In the genomic region with DNA sequence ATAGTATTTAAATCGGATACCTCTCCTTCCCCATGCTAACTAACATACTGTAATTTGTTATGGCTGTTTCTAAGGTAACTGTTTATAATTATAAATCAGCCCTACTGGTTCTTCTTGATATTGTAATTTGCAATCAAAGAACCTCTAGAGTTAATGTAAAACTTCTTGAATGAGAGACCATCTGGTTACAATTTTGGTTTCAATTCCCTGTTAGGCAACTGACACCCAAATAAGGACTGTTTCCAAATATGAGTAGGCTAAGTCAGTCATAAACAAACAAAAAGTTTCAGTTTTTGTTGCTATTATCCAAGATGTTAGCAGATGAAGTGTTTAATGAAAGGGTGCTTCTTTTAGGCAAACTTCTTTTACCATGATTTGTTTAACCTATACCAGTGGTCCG, we compare ENCODE assay signal across 8 cellular contexts.
A peak's percentile ranks its signal among the peaks of the same experiment; 100 is the strongest.
DNase-seq lines count a peak whose midpoint lies in the region; ATAC-seq and TF ChIP-seq lines count a peak whose summit lies in the region.

No MANE protein-coding gene starts in this region.

- POLR2A ChIA-PET in CD8-positive, alpha-beta memory T cell (lab: Charles Lee) = no interaction called here

- H3K4me1 ChIP-seq in psoas muscle = peaks cover 38% of the 10 kb centered on the region
- H3K4me1 ChIP-seq in CD8-positive, alpha-beta memory T cell (ENCODE audit: insufficient read depth, low read length) = no peaks in the 10 kb centered on the region

- CTCF ChIA-PET in CD8-positive, alpha-beta memory T cell (lab: Charles Lee) = no interaction called here

- ATAC-seq in GM18907 (IDR thresholded peaks at IDR 0.05; ENCODE audit: unreplicated experiment) (peak; percentile 96), HG02885 (IDR thresholded peaks at IDR 0.05; ENCODE audit: poor library complexity, unreplicated experiment) (peak; percentile 97), T-helper 17 cell (peak; percentile 28), psoas muscle (peak in 2 of 4 donors; percentile 17 to 42)

- no peak overlapping the region for H3K27ac Mint-ChIP-seq in T-helper 17 cell
- no peak overlapping the region for H3K27ac Mint-ChIP-seq in CD8-positive, alpha-beta memory T cell

- H3K4me3 Mint-ChIP-seq in T-helper 17 cell = no peak overlapping the region
- no peak overlapping the region for H3K4me3 Mint-ChIP-seq in CD8-positive, alpha-beta memory T cell

- H3K27ac ChIP-seq in psoas muscle = peak overlapping the region; percentile 80
- no peak overlapping the region for H3K27ac ChIP-seq in CD8-positive, alpha-beta memory T cell (ENCODE audit: low read depth, low read length)

- peaks cover 0 to 2% (median 0%) of the 10 kb centered on the region in 5 donors for H3K9me3 Mint-ChIP-seq in CD8-positive, alpha-beta memory T cell

- no peaks in the 10 kb centered on the region for H3K36me3 Mint-ChIP-seq in T-helper 17 cell (ENCODE audit: low read depth)
- H3K36me3 Mint-ChIP-seq in CD8-positive, alpha-beta memory T cell = no peaks in the 10 kb centered on the region

- intact Hi-C loops in psoas muscle (cut with DNase I) = loop anchor here in 1 of 2 donors (5.0 kb wide), 1 partner anchor 102 kb away; no protein-coding TSS in a partner anchor

- TF ChIP-seq CTCF in psoas muscle (IDR thresholded peaks at IDR 0.05) = no peak

- no peaks in the 10 kb centered on the region for H3K4me1 Mint-ChIP-seq in T-helper 17 cell
- no peaks in the 10 kb centered on the region for H3K4me1 Mint-ChIP-seq in CD8-positive, alpha-beta memory T cell

- DNase-seq in T-helper 17 cell (no peak), psoas muscle (no peak), NCI-H1105 (lab: John Stamatoyannopoulos, UW) (no peak), DMS53 treated with DMSO at 0.1 percent for 48 hours (lab: John Stamatoyannopoulos, UW; ENCODE audit: unreplicated experiment) (no peak), hippocampal formation (lab: John Stamatoyannopoulos, UW) (no peak)
- DNase-seq in CD8-positive, alpha-beta memory T cell = no peak

- peaks cover 8% of the 10 kb centered on the region for H3K27me3 Mint-ChIP-seq in T-helper 17 cell
- peaks cover 2 to 3% of the 10 kb centered on the region in 2 donors for H3K27me3 Mint-ChIP-seq in CD8-positive, alpha-beta memory T cell

- no peaks in the 10 kb centered on the region for H3K9me3 ChIP-seq in T-helper 17 cell (ENCODE audit: control insufficient read depth, low read length, poor library complexity, severe bottlenecking)
- H3K9me3 ChIP-seq in psoas muscle = no peaks in the 10 kb centered on the region
- no peaks in the 10 kb centered on the region for H3K9me3 ChIP-seq in CD8-positive, alpha-beta memory T cell (ENCODE audit: low read length)

- no peaks in the 10 kb centered on the region for H3K27me3 ChIP-seq in psoas muscle (ENCODE audit: insufficient read depth in 3 of 3, low read length in 2 of 3)
- no peaks in the 10 kb centered on the region for H3K27me3 ChIP-seq in CD8-positive, alpha-beta memory T cell (ENCODE audit: insufficient read depth, low read length, poor library complexity, severe bottlenecking)

- H3K36me3 ChIP-seq in psoas muscle (ENCODE audit: insufficient read depth in 1 of 2, low read depth in 1 of 2) = peaks cover 0 to 6% of the 10 kb centered on the region in 2 donors
- no peaks in the 10 kb centered on the region for H3K36me3 ChIP-seq in CD8-positive, alpha-beta memory T cell (ENCODE audit: insufficient read depth, low read length)

- peak overlapping the region; percentile 45 for H3K4me3 ChIP-seq in psoas muscle
- H3K4me3 ChIP-seq in CD8-positive, alpha-beta memory T cell (ENCODE audit: low read length) = no peak overlapping the region

- WGBS in psoas muscle, 3 donors = 10 to 31% (median 23%) methylated on average over 2 of the region's 2 CpGs
